In the genomic region with DNA sequence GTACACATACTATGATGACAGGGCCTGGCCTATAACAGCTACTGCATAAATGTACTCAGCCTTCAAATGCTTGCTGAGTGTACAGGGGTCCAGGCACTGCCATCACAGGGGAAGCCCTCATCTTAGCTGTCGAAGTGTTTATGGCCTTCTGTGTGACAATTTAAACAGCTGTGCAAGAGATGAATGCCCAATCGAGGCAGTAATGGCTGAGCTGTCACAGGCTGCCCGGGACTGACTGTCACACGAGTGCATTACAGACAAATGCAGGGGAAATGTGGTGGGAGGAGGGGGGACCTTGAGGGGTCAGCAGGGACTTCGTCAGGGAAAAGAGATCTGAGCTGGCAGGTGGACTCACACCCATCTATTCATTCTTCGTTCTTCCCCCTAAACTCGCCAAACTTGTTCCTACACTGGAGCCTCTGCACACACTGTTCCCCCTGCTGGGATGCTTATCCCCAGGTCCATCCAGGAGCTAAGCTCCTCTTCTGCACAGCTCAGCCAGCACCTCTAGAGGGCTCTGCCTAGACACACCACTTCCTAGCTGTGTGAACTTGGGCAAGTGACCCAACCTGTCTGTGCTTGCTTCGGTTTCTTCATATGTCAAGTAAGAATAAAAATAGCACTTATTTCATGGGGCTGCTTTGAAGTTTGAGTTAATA, we compare ENCODE assay signal across 8 cellular contexts.
A peak's percentile ranks its signal among the peaks of the same experiment; 100 is the strongest.
DNase-seq lines count a peak whose midpoint lies in the region; ATAC-seq and TF ChIP-seq lines count a peak whose summit lies in the region.

No MANE protein-coding gene starts in this region.

- peak; percentile 100 for ATAC-seq in HCT116
- ATAC-seq in HG03045 (IDR thresholded peaks at IDR 0.05; ENCODE audit: unreplicated experiment) = no peak

- no TSS peak for BruUV-seq in HCT116 (replicated peaks; lab: Mats Ljungman, UMichigan)

- intact Hi-C loops in HCT116 (cut with micrococcal nuclease) = no loop called here

- no peak overlapping the region for H2AFZ ChIP-seq in HCT116 (ENCODE audit: low read depth, low read length, poor library complexity, severe bottlenecking)

- H3K9me2 ChIP-seq in HCT116 (ENCODE audit: insufficient read depth) = no peaks in the 10 kb centered on the region

- no peaks in the 10 kb centered on the region for H3K79me2 ChIP-seq in HCT116 (ENCODE audit: insufficient read depth, low read length)

- H3K27ac ChIP-seq in HCT116 (ENCODE audit: low read depth, low read length) (no peak overlapping the region), RWPE1 (no peak overlapping the region)

- DNase-seq in DMS53 (lab: John Stamatoyannopoulos, UW) = peak; percentile 66
- DNase-seq in HCT116 (ENCODE audit: low read depth, low spot score) = peak; percentile 65
- DNase-seq in RWPE1 (ENCODE audit: low spot score) = peak; percentile 32
- DNase-seq in iPS-NIHi7 (ENCODE audit: extremely low spot score) = peak; percentile 85
- no peak for DNase-seq in UCSD-AML1 (lab: John Stamatoyannopoulos, UW; ENCODE audit: unreplicated experiment)
- DNase-seq in middle frontal gyrus (ENCODE audit: extremely low spot score, low spot score) = no peak
- DNase-seq in cerebellum (ENCODE audit: low spot score) = no peak

- no peaks in the 10 kb centered on the region for H3K9me3 ChIP-seq in HCT116 (ENCODE audit: control insufficient read depth in 1 of 2, insufficient read depth in 1 of 2, low read depth in 1 of 2, low read length in 2 of 2)

- H4K20me1 ChIP-seq in HCT116 (ENCODE audit: insufficient read depth) = no peaks in the 10 kb centered on the region

- H3K4me3 ChIP-seq in HCT116 (replicated peaks in 1 of 2; ENCODE audit: low read depth in 1 of 2, low read length in 2 of 2) = no peak overlapping the region

- POLR2A ChIA-PET in HCT116 (lab: Charles Lee) = interaction anchor here (1.3 kb wide), 1 partner anchor 25 kb away, joined by 3 read pairs; no protein-coding TSS in a partner anchor
- POLR2A ChIA-PET in RWPE1 (lab: Yijun Ruan, JAX; ENCODE audit: low non-redundant PET) = no interaction called here

- H3K27me3 ChIP-seq in HCT116 (ENCODE audit: insufficient read depth, low read length) = no peaks in the 10 kb centered on the region

- CTCF ChIA-PET in HCT116 (lab: Charles Lee) = interaction anchor here (0.6 to 3.3 kb wide), 8 partner anchors 11 to 137 kb away, joined by 3 to 11 read pairs (median 4); no protein-coding TSS in a partner anchor
- CTCF ChIA-PET in RWPE1 (lab: Yijun Ruan, JAX) = interaction anchor here (1.0 to 1.2 kb wide), 2 partner anchors 8 to 223 kb away, joined by 3 read pairs; no protein-coding TSS in a partner anchor

- TF ChIP-seq CTCF in HCT116 (IDR thresholded peaks at IDR 0.05 in 2 of 3, conservative IDR thresholded peaks at IDR 0.05 in 1 of 3; ENCODE audit: borderline replicate concordance in 1 of 3, insufficient read depth in 1 of 3, low read depth in 2 of 3, low read length in 2 of 3) (peak; percentile 75 to 78 (median 76)), RWPE1 (conservative IDR thresholded peaks at IDR 0.05; ENCODE audit: low read depth) (peak; percentile 33; the same call in 1 of the 2 replicates)

- no peak for TF ChIP-seq POLR2A in HCT116 (IDR thresholded peaks at IDR 0.05; ENCODE audit: borderline replicate concordance, extremely low read depth, insufficient read depth, insufficient read length)

- RAD21 ChIA-PET in HCT116 (lab: Charles Lee; ENCODE audit: low non-redundant PET in 1 of 2, low total read pairs in 2 of 2, uncharacterized antibody in 2 of 2, unreplicated experiment in 2 of 2) = interaction anchor here in 1 of 2 experiments (0.8 kb wide), 1 partner anchor 223 kb away, joined by 3 read pairs; no protein-coding TSS in a partner anchor

- H3K4me1 ChIP-seq in HCT116 (ENCODE audit: control insufficient read depth in 1 of 2, insufficient read depth in 2 of 2, low read length in 2 of 2) = peaks cover 5 to 12% of the 10 kb centered on the region in 2 experiments; a peak in 3 of 4 replicates

- no peak overlapping the region for H3K9ac ChIP-seq in HCT116 (ENCODE audit: low read length)

- TF ChIP-seq RAD21 in HCT116 (IDR thresholded peaks at IDR 0.05; ENCODE audit: low read depth) = peak; percentile 74

- no peak overlapping the region for H3K4me2 ChIP-seq in HCT116 (ENCODE audit: low read length)

- no peaks in the 10 kb centered on the region for H3K36me3 ChIP-seq in HCT116 (ENCODE audit: control insufficient read depth in 1 of 2, insufficient read depth in 2 of 2, low read length in 2 of 2)

TF ChIP-seq in HCT116, 20 proteins besides CTCF, POLR2A, EP300 and RAD21:
- TF ChIP-seq EZH2 (IDR thresholded peaks at IDR 0.05) = no peak
- 0 out of 2 replicates have a peak, but pooled peaks have one; percentile 17 for TF ChIP-seq POLR2AphosphoS5 (IDR thresholded peaks at IDR 0.05; ENCODE audit: low read depth, low read length)
- peak; percentile 41 for TF ChIP-seq YY1 (IDR thresholded peaks at IDR 0.05; ENCODE audit: extremely low read depth, insufficient replicate concordance, low read depth, low read length)
- TF ChIP-seq, protein P1, sequence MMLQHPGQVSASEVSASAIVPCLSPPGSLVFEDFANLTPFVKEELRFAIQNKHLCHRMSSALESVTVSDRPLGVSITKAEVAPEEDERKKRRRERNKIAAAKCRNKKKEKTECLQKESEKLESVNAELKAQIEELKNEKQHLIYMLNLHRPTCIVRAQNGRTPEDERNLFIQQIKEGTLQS (IDR thresholded peaks at IDR 0.05) = no peak
- no peak for TF ChIP-seq EZH2phosphoT487 (IDR thresholded peaks at IDR 0.05; ENCODE audit: borderline replicate concordance)
- TF ChIP-seq TCF7L2 (IDR thresholded peaks at IDR 0.05; ENCODE audit: borderline replicate concordance, extremely low read depth, insufficient read depth, insufficient read length) = no peak
- no peak for TF ChIP-seq SRF (IDR thresholded peaks at IDR 0.05; ENCODE audit: low read depth)
- no peak for TF ChIP-seq CEBPB (IDR thresholded peaks at IDR 0.05; ENCODE audit: low read depth)
- no peak for TF ChIP-seq SIN3A (IDR thresholded peaks at IDR 0.05; ENCODE audit: low read depth)
- no peak for TF ChIP-seq ZFX (IDR thresholded peaks at IDR 0.05)
- TF ChIP-seq FOSL1 (IDR thresholded peaks at IDR 0.05; ENCODE audit: low read depth) = no peak
- TF ChIP-seq, protein P2, sequence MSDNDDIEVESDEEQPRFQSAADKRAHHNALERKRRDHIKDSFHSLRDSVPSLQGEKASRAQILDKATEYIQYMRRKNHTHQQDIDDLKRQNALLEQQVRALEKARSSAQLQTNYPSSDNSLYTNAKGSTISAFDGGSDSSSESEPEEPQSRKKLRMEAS (IDR thresholded peaks at IDR 0.05) = peak; percentile 51; the same call in 1 of the 2 replicates
- TF ChIP-seq ELF1 (IDR thresholded peaks at IDR 0.05; ENCODE audit: borderline replicate concordance, low read depth) = no peak; the same call in 1 of the 2 replicates
- TF ChIP-seq SP1 (IDR thresholded peaks at IDR 0.05; ENCODE audit: low read depth) = no peak
- TF ChIP-seq, protein P3, sequence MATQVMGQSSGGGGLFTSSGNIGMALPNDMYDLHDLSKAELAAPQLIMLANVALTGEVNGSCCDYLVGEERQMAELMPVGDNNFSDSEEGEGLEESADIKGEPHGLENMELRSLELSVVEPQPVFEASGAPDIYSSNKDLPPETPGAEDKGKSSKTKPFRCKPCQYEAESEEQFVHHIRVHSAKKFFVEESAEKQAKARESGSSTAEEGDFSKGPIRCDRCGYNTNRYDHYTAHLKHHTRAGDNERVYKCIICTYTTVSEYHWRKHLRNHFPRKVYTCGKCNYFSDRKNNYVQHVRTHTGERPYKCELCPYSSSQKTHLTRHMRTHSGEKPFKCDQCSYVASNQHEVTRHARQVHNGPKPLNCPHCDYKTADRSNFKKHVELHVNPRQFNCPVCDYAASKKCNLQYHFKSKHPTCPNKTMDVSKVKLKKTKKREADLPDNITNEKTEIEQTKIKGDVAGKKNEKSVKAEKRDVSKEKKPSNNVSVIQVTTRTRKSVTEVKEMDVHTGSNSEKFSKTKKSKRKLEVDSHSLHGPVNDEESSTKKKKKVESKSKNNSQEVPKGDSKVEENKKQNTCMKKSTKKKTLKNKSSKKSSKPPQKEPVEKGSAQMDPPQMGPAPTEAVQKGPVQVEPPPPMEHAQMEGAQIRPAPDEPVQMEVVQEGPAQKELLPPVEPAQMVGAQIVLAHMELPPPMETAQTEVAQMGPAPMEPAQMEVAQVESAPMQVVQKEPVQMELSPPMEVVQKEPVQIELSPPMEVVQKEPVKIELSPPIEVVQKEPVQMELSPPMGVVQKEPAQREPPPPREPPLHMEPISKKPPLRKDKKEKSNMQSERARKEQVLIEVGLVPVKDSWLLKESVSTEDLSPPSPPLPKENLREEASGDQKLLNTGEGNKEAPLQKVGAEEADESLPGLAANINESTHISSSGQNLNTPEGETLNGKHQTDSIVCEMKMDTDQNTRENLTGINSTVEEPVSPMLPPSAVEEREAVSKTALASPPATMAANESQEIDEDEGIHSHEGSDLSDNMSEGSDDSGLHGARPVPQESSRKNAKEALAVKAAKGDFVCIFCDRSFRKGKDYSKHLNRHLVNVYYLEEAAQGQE (IDR thresholded peaks at IDR 0.05; ENCODE audit: low read depth) = no peak
- TF ChIP-seq ZNF274 (IDR thresholded peaks at IDR 0.05; ENCODE audit: low read depth, low read length) = no peak
- TF ChIP-seq CBX3 (IDR thresholded peaks at IDR 0.05; ENCODE audit: low read depth) = peak; percentile 74; the same call in 1 of the 2 replicates
- TF ChIP-seq, protein P4, sequence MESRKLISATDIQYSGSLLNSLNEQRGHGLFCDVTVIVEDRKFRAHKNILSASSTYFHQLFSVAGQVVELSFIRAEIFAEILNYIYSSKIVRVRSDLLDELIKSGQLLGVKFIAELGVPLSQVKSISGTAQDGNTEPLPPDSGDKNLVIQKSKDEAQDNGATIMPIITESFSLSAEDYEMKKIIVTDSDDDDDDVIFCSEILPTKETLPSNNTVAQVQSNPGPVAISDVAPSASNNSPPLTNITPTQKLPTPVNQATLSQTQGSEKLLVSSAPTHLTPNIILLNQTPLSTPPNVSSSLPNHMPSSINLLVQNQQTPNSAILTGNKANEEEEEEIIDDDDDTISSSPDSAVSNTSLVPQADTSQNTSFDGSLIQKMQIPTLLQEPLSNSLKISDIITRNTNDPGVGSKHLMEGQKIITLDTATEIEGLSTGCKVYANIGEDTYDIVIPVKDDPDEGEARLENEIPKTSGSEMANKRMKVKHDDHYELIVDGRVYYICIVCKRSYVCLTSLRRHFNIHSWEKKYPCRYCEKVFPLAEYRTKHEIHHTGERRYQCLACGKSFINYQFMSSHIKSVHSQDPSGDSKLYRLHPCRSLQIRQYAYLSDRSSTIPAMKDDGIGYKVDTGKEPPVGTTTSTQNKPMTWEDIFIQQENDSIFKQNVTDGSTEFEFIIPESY (IDR thresholded peaks at IDR 0.05; ENCODE audit: extremely low read depth, insufficient replicate concordance, low read length) = no peak
- TF ChIP-seq EGR1 (IDR thresholded peaks at IDR 0.05; ENCODE audit: low read depth) = no peak
- TF ChIP-seq JUND (IDR thresholded peaks at IDR 0.05) = no peak

Comparison
In these comparisons a context has a peak if more than half of its experiments do, and no peak if none do; other contexts are left out.
1. DNase-seq: peak in DMS53 (single experiment), HCT116 (single experiment), RWPE1 (single experiment) and iPS-NIHi7 (single experiment); none in UCSD-AML1 (single experiment), middle frontal gyrus (single experiment) and cerebellum (single experiment).